ENCODE assay signal across 9 cellular contexts in genomic region chr3:172106989-172107388, GRCh38.
DNase-seq lines count a peak whose midpoint lies in the region; ATAC-seq and TF ChIP-seq lines count a peak whose summit lies in the region.
"Had no signal": no experiment of that assay in that cellular context is flagged by ENCODE, and none has a peak within 500 bp of the region (broad histone marks: within the 10 kb centered on the region; RNA-seq: fewer than 3 reads in every experiment).

No MANE protein-coding gene starts in this region.

- H3K9me2 ChIP-seq in OCI-LY7 (ENCODE audit: insufficient read depth, low read length), result no peaks in the 10 kb centered on the region

- peak overlapping the region; percentile 50 for H3K27ac Mint-ChIP-seq in mesothelial cell of epicardium
- peak overlapping the region; percentile 95 for H3K27ac Mint-ChIP-seq in stimulated activated effector memory CD8-positive, alpha-beta T cell treated with anti-CD3 and anti-CD28 coated beads, Interleukin-12 subunit alpha, Interleukin-12 subunit beta, amount 100 ng/mL, for 72 hours

- H3K4me1 ChIP-seq in OCI-LY7 (ENCODE audit: insufficient read depth, low read length, poor library complexity, severe bottlenecking), result peaks cover 68% of the 10 kb centered on the region

- H3K4me1 Mint-ChIP-seq in mesothelial cell of epicardium, result peaks cover 31% of the 10 kb centered on the region
- H3K4me1 Mint-ChIP-seq in stimulated activated effector memory CD8-positive, alpha-beta T cell treated with anti-CD3 and anti-CD28 coated beads, Interleukin-12 subunit alpha, Interleukin-12 subunit beta, amount 100 ng/mL, for 72 hours, result peaks cover 72% of the 10 kb centered on the region

- H3K4me3 ChIP-seq in OCI-LY7 (ENCODE audit: low read depth, low read length, poor library complexity, severe bottlenecking), result peak overlapping the region; percentile 48
- H3K4me3 ChIP-seq: HAP-1 had no signal

- no peaks in the 10 kb centered on the region for H3K36me3 ChIP-seq in OCI-LY7 (ENCODE audit: insufficient read depth, low read length)
- H3K36me3 ChIP-seq: HAP-1 had no signal

- H3K79me2 ChIP-seq in OCI-LY7 (ENCODE audit: insufficient read depth, low read depth, low read length), result peaks cover 37% of the 10 kb centered on the region; the same call in 1 of the 2 replicates

- DNase-seq in OCI-LY7 (ENCODE audit: low spot score) (peak; percentile 92), activated T-helper 1 cell treated with Interleukin-2 at 50 U/mL for 16 hours (ENCODE audit: low read depth) (peak; percentile 28), mesothelial cell of epicardium (ENCODE audit: low spot score in 2 of 2, unreplicated experiment in 2 of 2) (no peak), ecto neural progenitor cell (ENCODE audit: low spot score) (no peak), islet precursor cell (no peak)
- peak; percentile 16 to 84 for DNase-seq in stimulated activated effector memory CD8-positive, alpha-beta T cell treated with anti-CD3 and anti-CD28 coated beads, Interleukin-12 subunit alpha, Interleukin-12 subunit beta, amount 100 ng/mL, for 72 hours (ENCODE audit: low spot score in 2 of 2)

- H3K36me3 Mint-ChIP-seq in mesothelial cell of epicardium, result no peaks in the 10 kb centered on the region
- H3K36me3 Mint-ChIP-seq in stimulated activated effector memory CD8-positive, alpha-beta T cell treated with anti-CD3 and anti-CD28 coated beads, Interleukin-12 subunit alpha, Interleukin-12 subunit beta, amount 100 ng/mL, for 72 hours, result peaks cover 14% of the 10 kb centered on the region

- no peaks in the 10 kb centered on the region for H3K9me3 Mint-ChIP-seq in mesothelial cell of epicardium
- no peaks in the 10 kb centered on the region for H3K9me3 Mint-ChIP-seq in stimulated activated effector memory CD8-positive, alpha-beta T cell treated with anti-CD3 and anti-CD28 coated beads, Interleukin-12 subunit alpha, Interleukin-12 subunit beta, amount 100 ng/mL, for 72 hours

- peaks cover 28% of the 10 kb centered on the region for H4K20me1 ChIP-seq in OCI-LY7 (ENCODE audit: insufficient read depth, low read length)

- H3K9me3 ChIP-seq in OCI-LY7 (ENCODE audit: low read length), result no peaks in the 10 kb centered on the region
- H3K9me3 ChIP-seq: HAP-1 had no signal

- H3K27me3 Mint-ChIP-seq in mesothelial cell of epicardium (ENCODE audit: low read depth), result no peaks in the 10 kb centered on the region

- POLR2A ChIA-PET in OCI-LY7 (lab: Charles Lee), result interaction anchor here (0.7 to 3.0 kb wide), 16 partner anchors 9 to 201 kb away, joined by 3 to 12 read pairs (median 4); partner anchors contain the start of gene FNDC3B

- ATAC-seq in GM18499 (IDR thresholded peaks at IDR 0.05; ENCODE audit: insufficient read depth, unreplicated experiment) (peak; percentile 27), HG02852 (IDR thresholded peaks at IDR 0.05; ENCODE audit: unreplicated experiment) (peak; percentile 42)
- peak; percentile 49 for ATAC-seq in stimulated activated effector memory CD8-positive, alpha-beta T cell treated with anti-CD3 and anti-CD28 coated beads, Interleukin-12 subunit alpha, Interleukin-12 subunit beta, amount 100 ng/mL, for 72 hours

- no peak overlapping the region for H2AFZ ChIP-seq in OCI-LY7 (ENCODE audit: low read length)

- intact Hi-C loops in OCI-LY7 (cut with micrococcal nuclease; ENCODE audit: unreplicated experiment), result loop anchor here (1.0 to 5.0 kb wide), 5 partner anchors 35 to 225 kb away; partner anchors contain the start of gene FNDC3B

- CTCF ChIA-PET in OCI-LY7 (lab: Charles Lee; ENCODE audit: unreplicated experiment), result interaction anchor here (1.3 kb wide), 1 partner anchor 19 kb away, joined by 3 read pairs; no protein-coding TSS in a partner anchor

- peak overlapping the region; percentile 68 for H3K4me2 ChIP-seq in OCI-LY7 (ENCODE audit: low read length)

- H3K4me3 Mint-ChIP-seq in mesothelial cell of epicardium, result no peak overlapping the region
- peak overlapping the region; percentile 74 for H3K4me3 Mint-ChIP-seq in stimulated activated effector memory CD8-positive, alpha-beta T cell treated with anti-CD3 and anti-CD28 coated beads, Interleukin-12 subunit alpha, Interleukin-12 subunit beta, amount 100 ng/mL, for 72 hours

- TF ChIP-seq CTCF in OCI-LY7 (conservative IDR thresholded peaks at IDR 0.05; ENCODE audit: low read length) (no peak), mesothelial cell of epicardium (IDR thresholded peaks at IDR 0.05; ENCODE audit: unreplicated experiment) (no peak)

- no TSS peak for BruUV-seq in OCI-LY7 (replicated peaks; lab: Mats Ljungman, UMichigan)

- H3K27ac ChIP-seq in OCI-LY7 (ENCODE audit: low read depth, low read length, poor library complexity, severe bottlenecking), result peak overlapping the region; percentile 71

Comparison
In these comparisons a context has a peak if more than half of its experiments do, and no peak if none do; other contexts are left out.
1. DNase-seq: peak in OCI-LY7 (single experiment), activated T-helper 1 cell treated with Interleukin-2 at 50 U/mL for 16 hours (single experiment) and stimulated activated effector memory CD8-positive, alpha-beta T cell treated with anti-CD3 and anti-CD28 coated beads, Interleukin-12 subunit alpha, Interleukin-12 subunit beta, amount 100 ng/mL, for 72 hours (2 of 2); none in mesothelial cell of epicardium (0 of 2), ecto neural progenitor cell (single experiment) and islet precursor cell (single experiment).
2. Peak in every context shown above with its lines, with median percentiles within 50 percentile points of each other: ATAC-seq.